Comparison of ENCODE assay signal across 1 cellular context in the genomic region with DNA sequence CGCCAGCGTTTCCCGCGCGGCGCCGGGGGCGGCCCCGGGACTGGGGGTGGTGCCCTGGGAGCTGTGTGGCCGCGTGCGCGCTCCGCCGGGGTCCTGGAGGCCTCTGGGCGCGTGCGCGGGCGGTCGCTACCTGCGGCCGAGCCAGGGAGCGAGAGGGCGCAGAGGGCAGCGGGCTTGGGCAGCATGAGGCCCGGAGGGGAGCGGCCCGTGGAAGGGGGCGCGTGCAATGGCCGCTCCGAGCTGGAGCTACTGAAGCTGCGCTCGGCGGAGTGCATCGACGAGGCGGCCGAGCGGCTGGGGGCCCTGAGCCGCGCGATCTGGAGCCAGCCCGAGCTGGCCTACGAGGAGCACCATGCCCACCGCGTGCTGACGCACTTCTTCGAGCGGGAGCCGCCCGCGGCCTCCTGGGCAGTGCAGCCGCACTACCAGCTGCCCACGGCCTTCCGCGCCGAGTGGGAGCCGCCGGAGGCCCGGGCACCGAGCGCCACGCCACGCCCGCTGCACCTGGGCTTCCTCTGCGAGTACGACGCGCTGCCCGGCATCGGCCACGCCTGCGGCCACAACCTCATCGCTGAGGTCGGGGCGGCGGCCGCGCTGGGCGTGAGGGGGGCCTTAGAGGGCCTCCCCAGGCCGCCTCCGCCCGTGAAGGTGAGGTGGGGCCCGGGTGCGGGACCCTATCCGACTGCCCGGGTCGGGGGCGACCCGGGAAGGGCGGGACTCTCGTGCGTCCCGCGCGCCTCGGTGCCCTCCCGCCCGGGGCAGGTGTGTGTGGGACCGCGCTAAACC.
TF ChIP-seq lines count a peak whose summit lies in the region.

A gene with protein sequence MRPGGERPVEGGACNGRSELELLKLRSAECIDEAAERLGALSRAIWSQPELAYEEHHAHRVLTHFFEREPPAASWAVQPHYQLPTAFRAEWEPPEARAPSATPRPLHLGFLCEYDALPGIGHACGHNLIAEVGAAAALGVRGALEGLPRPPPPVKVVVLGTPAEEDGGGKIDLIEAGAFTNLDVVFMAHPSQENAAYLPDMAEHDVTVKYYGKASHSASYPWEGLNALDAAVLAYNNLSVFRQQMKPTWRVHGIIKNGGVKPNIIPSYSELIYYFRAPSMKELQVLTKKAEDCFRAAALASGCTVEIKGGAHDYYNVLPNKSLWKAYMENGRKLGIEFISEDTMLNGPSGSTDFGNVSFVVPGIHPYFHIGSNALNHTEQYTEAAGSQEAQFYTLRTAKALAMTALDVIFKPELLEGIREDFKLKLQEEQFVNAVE (plus strand): TSS at position 94 of the 786 bp plus-strand sequence. CDS start 90 bp downstream, at position 184.

TF ChIP-seq in HepG2, 621 proteins besides CTCF, POLR2A, EP300 and RAD21 (continued from another document and continues in another):
- TF ChIP-seq, protein P1, sequence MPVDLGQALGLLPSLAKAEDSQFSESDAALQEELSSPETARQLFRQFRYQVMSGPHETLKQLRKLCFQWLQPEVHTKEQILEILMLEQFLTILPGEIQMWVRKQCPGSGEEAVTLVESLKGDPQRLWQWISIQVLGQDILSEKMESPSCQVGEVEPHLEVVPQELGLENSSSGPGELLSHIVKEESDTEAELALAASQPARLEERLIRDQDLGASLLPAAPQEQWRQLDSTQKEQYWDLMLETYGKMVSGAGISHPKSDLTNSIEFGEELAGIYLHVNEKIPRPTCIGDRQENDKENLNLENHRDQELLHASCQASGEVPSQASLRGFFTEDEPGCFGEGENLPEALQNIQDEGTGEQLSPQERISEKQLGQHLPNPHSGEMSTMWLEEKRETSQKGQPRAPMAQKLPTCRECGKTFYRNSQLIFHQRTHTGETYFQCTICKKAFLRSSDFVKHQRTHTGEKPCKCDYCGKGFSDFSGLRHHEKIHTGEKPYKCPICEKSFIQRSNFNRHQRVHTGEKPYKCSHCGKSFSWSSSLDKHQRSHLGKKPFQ (CRISPR knock-in tag; IDR thresholded peaks at IDR 0.05; ENCODE audit: insufficient replicate concordance) = peak; percentile 96
- TF ChIP-seq ZNF335 (CRISPR knock-in tag; IDR thresholded peaks at IDR 0.05) = no peak
- TF ChIP-seq CHCHD3 (CRISPR knock-in tag; IDR thresholded peaks at IDR 0.05) = peak; percentile 76
- peak; percentile 83 for TF ChIP-seq DMAP1 (CRISPR knock-in tag; IDR thresholded peaks at IDR 0.05)
- no peak for TF ChIP-seq GABPA (IDR thresholded peaks at IDR 0.05; ENCODE audit: low read depth, low read length)
- no peak for TF ChIP-seq GABPA (CRISPR knock-in tag; IDR thresholded peaks at IDR 0.05; ENCODE audit: low read depth)
- TF ChIP-seq ZNF737 (CRISPR knock-in tag; IDR thresholded peaks at IDR 0.05; ENCODE audit: borderline replicate concordance) = no peak
- TF ChIP-seq, protein P2, sequence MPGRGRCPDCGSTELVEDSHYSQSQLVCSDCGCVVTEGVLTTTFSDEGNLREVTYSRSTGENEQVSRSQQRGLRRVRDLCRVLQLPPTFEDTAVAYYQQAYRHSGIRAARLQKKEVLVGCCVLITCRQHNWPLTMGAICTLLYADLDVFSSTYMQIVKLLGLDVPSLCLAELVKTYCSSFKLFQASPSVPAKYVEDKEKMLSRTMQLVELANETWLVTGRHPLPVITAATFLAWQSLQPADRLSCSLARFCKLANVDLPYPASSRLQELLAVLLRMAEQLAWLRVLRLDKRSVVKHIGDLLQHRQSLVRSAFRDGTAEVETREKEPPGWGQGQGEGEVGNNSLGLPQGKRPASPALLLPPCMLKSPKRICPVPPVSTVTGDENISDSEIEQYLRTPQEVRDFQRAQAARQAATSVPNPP (CRISPR knock-in tag; IDR thresholded peaks at IDR 0.05) = peak; percentile 86; the same call in 1 of the 2 replicates
- TF ChIP-seq ZNF263 (CRISPR knock-in tag; IDR thresholded peaks at IDR 0.05) = peak; percentile 77; the same call in 1 of the 2 replicates
- TF ChIP-seq, protein P3, sequence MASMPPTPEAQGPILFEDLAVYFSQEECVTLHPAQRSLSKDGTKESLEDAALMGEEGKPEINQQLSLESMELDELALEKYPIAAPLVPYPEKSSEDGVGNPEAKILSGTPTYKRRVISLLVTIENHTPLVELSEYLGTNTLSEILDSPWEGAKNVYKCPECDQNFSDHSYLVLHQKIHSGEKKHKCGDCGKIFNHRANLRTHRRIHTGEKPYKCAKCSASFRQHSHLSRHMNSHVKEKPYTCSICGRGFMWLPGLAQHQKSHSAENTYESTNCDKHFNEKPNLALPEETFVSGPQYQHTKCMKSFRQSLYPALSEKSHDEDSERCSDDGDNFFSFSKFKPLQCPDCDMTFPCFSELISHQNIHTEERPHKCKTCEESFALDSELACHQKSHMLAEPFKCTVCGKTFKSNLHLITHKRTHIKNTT (CRISPR knock-in tag; IDR thresholded peaks at IDR 0.05) = no peak
- peak; percentile 79; the same call in 1 of the 2 replicates for TF ChIP-seq ETV6 (CRISPR knock-in tag; conservative IDR thresholded peaks at IDR 0.05)
- TF ChIP-seq, protein P4, sequence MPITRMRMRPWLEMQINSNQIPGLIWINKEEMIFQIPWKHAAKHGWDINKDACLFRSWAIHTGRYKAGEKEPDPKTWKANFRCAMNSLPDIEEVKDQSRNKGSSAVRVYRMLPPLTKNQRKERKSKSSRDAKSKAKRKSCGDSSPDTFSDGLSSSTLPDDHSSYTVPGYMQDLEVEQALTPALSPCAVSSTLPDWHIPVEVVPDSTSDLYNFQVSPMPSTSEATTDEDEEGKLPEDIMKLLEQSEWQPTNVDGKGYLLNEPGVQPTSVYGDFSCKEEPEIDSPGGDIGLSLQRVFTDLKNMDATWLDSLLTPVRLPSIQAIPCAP (CRISPR knock-in tag; IDR thresholded peaks at IDR 0.05; ENCODE audit: low read depth) = peak; percentile 66; the same call in 1 of the 2 replicates
- TF ChIP-seq NAIF1 (CRISPR knock-in tag; IDR thresholded peaks at IDR 0.05; ENCODE audit: borderline replicate concordance) = peak; percentile 86; the same call in 1 of the 2 replicates
- no peak for TF ChIP-seq MLLT10 (CRISPR knock-in tag; IDR thresholded peaks at IDR 0.05)
- no peak; the same call in 1 of the 2 replicates for TF ChIP-seq ZNF567 (CRISPR knock-in tag; IDR thresholded peaks at IDR 0.05; ENCODE audit: borderline replicate concordance)
- no peak for TF ChIP-seq SIN3B (IDR thresholded peaks at IDR 0.05; ENCODE audit: low read length)
- peak; percentile 95; the same call in 1 of the 2 replicates for TF ChIP-seq ZNF879 (CRISPR knock-in tag; IDR thresholded peaks at IDR 0.05)
- TF ChIP-seq, protein P5, sequence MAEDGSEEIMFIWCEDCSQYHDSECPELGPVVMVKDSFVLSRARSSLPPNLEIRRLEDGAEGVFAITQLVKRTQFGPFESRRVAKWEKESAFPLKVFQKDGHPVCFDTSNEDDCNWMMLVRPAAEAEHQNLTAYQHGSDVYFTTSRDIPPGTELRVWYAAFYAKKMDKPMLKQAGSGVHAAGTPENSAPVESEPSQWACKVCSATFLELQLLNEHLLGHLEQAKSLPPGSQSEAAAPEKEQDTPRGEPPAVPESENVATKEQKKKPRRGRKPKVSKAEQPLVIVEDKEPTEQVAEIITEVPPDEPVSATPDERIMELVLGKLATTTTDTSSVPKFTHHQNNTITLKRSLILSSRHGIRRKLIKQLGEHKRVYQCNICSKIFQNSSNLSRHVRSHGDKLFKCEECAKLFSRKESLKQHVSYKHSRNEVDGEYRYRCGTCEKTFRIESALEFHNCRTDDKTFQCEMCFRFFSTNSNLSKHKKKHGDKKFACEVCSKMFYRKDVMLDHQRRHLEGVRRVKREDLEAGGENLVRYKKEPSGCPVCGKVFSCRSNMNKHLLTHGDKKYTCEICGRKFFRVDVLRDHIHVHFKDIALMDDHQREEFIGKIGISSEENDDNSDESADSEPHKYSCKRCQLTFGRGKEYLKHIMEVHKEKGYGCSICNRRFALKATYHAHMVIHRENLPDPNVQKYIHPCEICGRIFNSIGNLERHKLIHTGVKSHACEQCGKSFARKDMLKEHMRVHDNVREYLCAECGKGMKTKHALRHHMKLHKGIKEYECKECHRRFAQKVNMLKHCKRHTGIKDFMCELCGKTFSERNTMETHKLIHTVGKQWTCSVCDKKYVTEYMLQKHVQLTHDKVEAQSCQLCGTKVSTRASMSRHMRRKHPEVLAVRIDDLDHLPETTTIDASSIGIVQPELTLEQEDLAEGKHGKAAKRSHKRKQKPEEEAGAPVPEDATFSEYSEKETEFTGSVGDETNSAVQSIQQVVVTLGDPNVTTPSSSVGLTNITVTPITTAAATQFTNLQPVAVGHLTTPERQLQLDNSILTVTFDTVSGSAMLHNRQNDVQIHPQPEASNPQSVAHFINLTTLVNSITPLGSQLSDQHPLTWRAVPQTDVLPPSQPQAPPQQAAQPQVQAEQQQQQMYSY (CRISPR knock-in tag; IDR thresholded peaks at IDR 0.05) = no peak; the same call in 1 of the 2 replicates
- TF ChIP-seq, protein P6, sequence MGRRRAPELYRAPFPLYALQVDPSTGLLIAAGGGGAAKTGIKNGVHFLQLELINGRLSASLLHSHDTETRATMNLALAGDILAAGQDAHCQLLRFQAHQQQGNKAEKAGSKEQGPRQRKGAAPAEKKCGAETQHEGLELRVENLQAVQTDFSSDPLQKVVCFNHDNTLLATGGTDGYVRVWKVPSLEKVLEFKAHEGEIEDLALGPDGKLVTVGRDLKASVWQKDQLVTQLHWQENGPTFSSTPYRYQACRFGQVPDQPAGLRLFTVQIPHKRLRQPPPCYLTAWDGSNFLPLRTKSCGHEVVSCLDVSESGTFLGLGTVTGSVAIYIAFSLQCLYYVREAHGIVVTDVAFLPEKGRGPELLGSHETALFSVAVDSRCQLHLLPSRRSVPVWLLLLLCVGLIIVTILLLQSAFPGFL (CRISPR knock-in tag; IDR thresholded peaks at IDR 0.05) = peak; percentile 94; the same call in 1 of the 2 replicates
- TF ChIP-seq RCOR2 (CRISPR knock-in tag; IDR thresholded peaks at IDR 0.05) = no peak
- TF ChIP-seq FOXJ3 (CRISPR knock-in tag; IDR thresholded peaks at IDR 0.05; ENCODE audit: borderline replicate concordance) = no peak
- TF ChIP-seq, protein P7, sequence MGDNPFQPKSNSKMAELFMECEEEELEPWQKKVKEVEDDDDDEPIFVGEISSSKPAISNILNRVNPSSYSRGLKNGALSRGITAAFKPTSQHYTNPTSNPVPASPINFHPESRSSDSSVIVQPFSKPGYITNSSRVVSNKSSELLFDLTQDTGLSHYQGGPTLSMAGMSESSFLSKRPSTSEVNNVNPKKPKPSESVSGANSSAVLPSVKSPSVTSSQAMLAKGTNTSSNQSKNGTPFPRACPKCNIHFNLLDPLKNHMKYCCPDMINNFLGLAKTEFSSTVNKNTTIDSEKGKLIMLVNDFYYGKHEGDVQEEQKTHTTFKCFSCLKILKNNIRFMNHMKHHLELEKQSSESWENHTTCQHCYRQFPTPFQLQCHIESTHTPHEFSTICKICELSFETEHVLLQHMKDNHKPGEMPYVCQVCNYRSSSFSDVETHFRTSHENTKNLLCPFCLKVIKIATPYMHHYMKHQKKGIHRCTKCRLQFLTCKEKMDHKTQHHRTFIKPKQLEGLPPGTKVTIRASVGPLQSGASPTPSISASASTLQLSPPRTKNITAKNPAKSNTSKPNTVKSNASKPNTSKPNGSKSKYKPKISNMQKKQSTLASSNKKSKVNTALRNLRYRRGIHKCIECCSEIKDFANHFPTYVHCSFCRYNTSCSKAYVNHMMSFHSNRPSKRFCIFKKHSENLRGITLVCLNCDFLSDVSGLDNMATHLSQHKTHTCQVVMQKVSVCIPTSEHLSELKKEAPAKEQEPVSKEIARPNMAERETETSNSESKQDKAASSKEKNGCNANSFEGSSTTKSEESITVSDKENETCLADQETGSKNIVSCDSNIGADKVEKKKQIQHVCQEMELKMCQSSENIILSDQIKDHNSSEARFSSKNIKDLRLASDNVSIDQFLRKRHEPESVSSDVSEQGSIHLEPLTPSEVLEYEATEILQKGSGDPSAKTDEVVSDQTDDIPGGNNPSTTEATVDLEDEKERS (CRISPR knock-in tag; IDR thresholded peaks at IDR 0.05) = no peak
- TF ChIP-seq, protein P8, sequence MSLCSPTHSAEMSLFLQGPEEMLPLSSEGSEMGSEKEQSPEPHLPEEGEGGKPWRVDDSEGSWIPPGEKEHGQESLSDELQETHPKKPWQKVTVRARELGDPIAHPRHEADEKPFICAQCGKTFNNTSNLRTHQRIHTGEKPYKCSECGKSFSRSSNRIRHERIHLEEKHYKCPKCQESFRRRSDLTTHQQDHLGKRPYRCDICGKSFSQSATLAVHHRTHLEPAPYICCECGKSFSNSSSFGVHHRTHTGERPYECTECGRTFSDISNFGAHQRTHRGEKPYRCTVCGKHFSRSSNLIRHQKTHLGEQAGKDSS (CRISPR knock-in tag; IDR thresholded peaks at IDR 0.05; ENCODE audit: borderline replicate concordance, low read depth) = peak; percentile 60; the same call in 1 of the 2 replicates
- no peak; the same call in 1 of the 2 replicates for TF ChIP-seq KLF6 (CRISPR knock-in tag; IDR thresholded peaks at IDR 0.05)
- TF ChIP-seq, protein P9, sequence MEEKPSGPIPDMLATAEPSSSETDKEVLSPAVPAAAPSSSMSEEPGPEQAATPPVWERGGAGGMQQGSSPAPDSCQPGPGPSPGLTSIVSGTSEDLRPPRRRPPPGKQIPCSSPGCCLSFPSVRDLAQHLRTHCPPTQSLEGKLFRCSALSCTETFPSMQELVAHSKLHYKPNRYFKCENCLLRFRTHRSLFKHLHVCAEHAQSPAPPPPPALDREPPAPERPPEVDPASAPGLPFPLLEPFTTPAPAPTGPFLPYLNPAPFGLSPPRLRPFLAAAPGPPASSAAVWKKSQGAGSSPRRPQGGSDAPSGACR (CRISPR knock-in tag; IDR thresholded peaks at IDR 0.05) = no peak
- peak; percentile 83; the same call in 1 of the 2 replicates for TF ChIP-seq ZNF234 (CRISPR knock-in tag; conservative IDR thresholded peaks at IDR 0.05)
- TF ChIP-seq POGZ (CRISPR knock-in tag; IDR thresholded peaks at IDR 0.05) = no peak; the same call in 1 of the 2 replicates
- no peak for TF ChIP-seq PHB2 (IDR thresholded peaks at IDR 0.05; ENCODE audit: partially characterized antibody)
- TF ChIP-seq, protein P10, sequence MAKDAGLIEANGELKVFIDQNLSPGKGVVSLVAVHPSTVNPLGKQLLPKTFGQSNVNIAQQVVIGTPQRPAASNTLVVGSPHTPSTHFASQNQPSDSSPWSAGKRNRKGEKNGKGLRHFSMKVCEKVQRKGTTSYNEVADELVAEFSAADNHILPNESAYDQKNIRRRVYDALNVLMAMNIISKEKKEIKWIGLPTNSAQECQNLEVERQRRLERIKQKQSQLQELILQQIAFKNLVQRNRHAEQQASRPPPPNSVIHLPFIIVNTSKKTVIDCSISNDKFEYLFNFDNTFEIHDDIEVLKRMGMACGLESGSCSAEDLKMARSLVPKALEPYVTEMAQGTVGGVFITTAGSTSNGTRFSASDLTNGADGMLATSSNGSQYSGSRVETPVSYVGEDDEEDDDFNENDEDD (CRISPR knock-in tag; IDR thresholded peaks at IDR 0.05; ENCODE audit: borderline replicate concordance) = peak; percentile 88
- TF ChIP-seq HNRNPLL (IDR thresholded peaks at IDR 0.05; ENCODE audit: low read depth, low read length, poor library complexity, severe bottlenecking) = peak; percentile 90
- TF ChIP-seq, protein P11, sequence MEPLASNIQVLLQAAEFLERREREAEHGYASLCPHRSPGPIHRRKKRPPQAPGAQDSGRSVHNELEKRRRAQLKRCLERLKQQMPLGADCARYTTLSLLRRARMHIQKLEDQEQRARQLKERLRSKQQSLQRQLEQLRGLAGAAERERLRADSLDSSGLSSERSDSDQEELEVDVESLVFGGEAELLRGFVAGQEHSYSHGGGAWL (CRISPR knock-in tag; IDR thresholded peaks at IDR 0.05) = peak; percentile 92
- TF ChIP-seq TMF1 (CRISPR knock-in tag; IDR thresholded peaks at IDR 0.05; ENCODE audit: low read depth) = peak; percentile 84; the same call in 1 of the 2 replicates
- TF ChIP-seq ZNF788 (CRISPR knock-in tag; IDR thresholded peaks at IDR 0.05; ENCODE audit: borderline replicate concordance) = no peak; the same call in 1 of the 2 replicates
- no peak for TF ChIP-seq ZBTB8A (CRISPR knock-in tag; IDR thresholded peaks at IDR 0.05; ENCODE audit: borderline replicate concordance, low read depth)
- TF ChIP-seq CEBPG (CRISPR knock-in tag; IDR thresholded peaks at IDR 0.05) = 0 out of 2 replicates have a peak, but pooled peaks have one; percentile 9
- TF ChIP-seq ZNF703 (CRISPR knock-in tag; IDR thresholded peaks at IDR 0.05; ENCODE audit: borderline replicate concordance) = peak; percentile 69; the same call in 1 of the 2 replicates
- no peak for TF ChIP-seq FOXA1 (IDR thresholded peaks at IDR 0.05)
- TF ChIP-seq FOXA1 (CRISPR knock-in tag; IDR thresholded peaks at IDR 0.05) = peak; percentile 37; the same call in 1 of the 2 replicates
